In the genomic region with DNA sequence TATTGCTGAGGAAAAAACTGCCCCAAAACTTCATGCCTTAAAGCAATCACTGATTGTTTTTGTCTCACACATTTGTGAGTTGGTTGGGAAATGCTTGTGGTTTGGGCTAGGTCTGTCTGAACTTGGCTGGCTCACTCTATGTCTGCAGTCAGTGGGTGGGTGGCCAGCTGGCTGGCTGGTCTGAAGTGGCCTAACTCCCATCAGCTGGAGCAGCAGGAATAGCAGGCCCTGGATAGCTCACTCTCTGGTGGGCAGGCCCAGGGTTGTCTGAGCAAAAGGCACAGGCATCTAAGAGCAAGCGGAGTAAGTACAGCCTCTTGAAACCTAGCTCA, we compare ENCODE assay signal across 43 cellular contexts. TPM values are rescaled to one million over a fixed set of nuclear protein-coding genes. Genes with fewer than 3 reads are reported as not detected.
DNase-seq lines count a peak whose midpoint lies in the region; ATAC-seq, FAIRE-seq and TF ChIP-seq lines count a peak whose summit lies in the region.
"Had no signal": no experiment of that assay in that cellular context is flagged by ENCODE, and none has a peak within 500 bp of the region (broad histone marks: within the 10 kb centered on the region; RNA-seq: fewer than 3 reads in every experiment).

No MANE protein-coding gene starts in this region.

- H3K9me3 ChIP-seq in MG63, result peaks cover 2% of the 10 kb centered on the region; the same call in 1 of the 2 replicates
- H3K9me3 ChIP-seq in right atrium auricular region, result peaks cover 0 to 14% of the 10 kb centered on the region in 2 donors
- H3K9me3 ChIP-seq in psoas muscle, result peaks cover 8% of the 10 kb centered on the region
- H3K9me3 ChIP-seq in small intestine (ENCODE audit: control insufficient read depth, low read depth), result no peaks in the 10 kb centered on the region

- FAIRE-seq in small intestine (lab: Jason Lieb, UNC), result no peak
- FAIRE-seq: GM12878, kidney, RCC 7860 had no signal

- H3K27me3 Mint-ChIP-seq in natural killer cell (ENCODE audit: low read depth in 2 of 2), result peaks cover 0 to 12% of the 10 kb centered on the region in 2 donors

- H3K4me3 ChIP-seq in MG63 (no peak overlapping the region), right atrium auricular region (no peak overlapping the region), psoas muscle (no peak overlapping the region), small intestine (ENCODE audit: low read depth in 1 of 2, low read length in 2 of 2) (no peak overlapping the region)
- H3K4me3 ChIP-seq: ascending aorta, BLaER1, GM12878, heart right ventricle, lung, sigmoid colon, SJCRH30, upper lobe of left lung had no signal

- H3K9me3 Mint-ChIP-seq in natural killer cell, result peaks cover 4 to 8% of the 10 kb centered on the region in 2 donors

- intact Hi-C loops in psoas muscle (cut with DNase I), result no loop called here
- intact Hi-C loops in natural killer cell (cut with micrococcal nuclease), result no loop called here

- TF ChIP-seq CTCF in right atrium auricular region (IDR thresholded peaks at IDR 0.05), result no peak
- no peak for TF ChIP-seq CTCF in psoas muscle (IDR thresholded peaks at IDR 0.05)
- TF ChIP-seq CTCF in natural killer cell (IDR thresholded peaks at IDR 0.05), result no peak

- no peak overlapping the region for H3K27ac ChIP-seq in right atrium auricular region
- no peak overlapping the region for H3K27ac ChIP-seq in psoas muscle
- no peak overlapping the region for H3K27ac ChIP-seq in small intestine (ENCODE audit: low read depth in 1 of 2, low read length in 1 of 2)
- H3K27ac ChIP-seq: ascending aorta, BLaER1, heart right ventricle, HL-60, sigmoid colon, SJCRH30, upper lobe of left lung, WERI-Rb-1 had no signal

- ATAC-seq in psoas muscle, result peak in 3 of 4 donors; percentile 43 to 69 (median 68)
- ATAC-seq in HG03025 (IDR thresholded peaks at IDR 0.05; ENCODE audit: low FRiP score, unreplicated experiment), result no peak
- ATAC-seq in natural killer cell, result no peak
- ATAC-seq: GM12878; stimulated activated effector memory CD8-positive, alpha-beta T cell treated with anti-CD3 and anti-CD28 coated beads, Interleukin-12 subunit alpha, Interleukin-12 subunit beta, amount 100 ng/mL, for 72 hours had no signal

- no peaks in the 10 kb centered on the region for H3K4me1 ChIP-seq in right atrium auricular region
- no peaks in the 10 kb centered on the region for H3K4me1 ChIP-seq in psoas muscle
- no peaks in the 10 kb centered on the region for H3K4me1 ChIP-seq in small intestine (ENCODE audit: control insufficient read depth in 2 of 2, insufficient read depth in 1 of 2, low read depth in 1 of 2, low read length in 1 of 2)
- H3K4me1 ChIP-seq: ascending aorta, BLaER1, sigmoid colon, upper lobe of left lung had no signal

- peak; percentile 17 for DNase-seq in MG63
- DNase-seq in astrocyte of the hippocampus (ENCODE audit: low read depth, low spot score), result peak; percentile 7
- DNase-seq in right atrium auricular region (ENCODE audit: low spot score), result peak; percentile 62
- DNase-seq in psoas muscle, result peak; percentile 64 to 86
- DNase-seq in NCI-H2171 treated with DMSO at 0.1 percent for 48 hours (lab: John Stamatoyannopoulos, UW), result no peak
- no peak for DNase-seq in small intestine
- no peak for DNase-seq in natural killer cell
- DNase-seq: activated CD4-positive, alpha-beta T cell treated with anti-CD3 and anti-CD28 coated beads for 4 hours; activated CD8-positive, alpha-beta memory T cell treated with anti-CD3 and anti-CD28 coated beads for 24 hours; activated effector memory CD4-positive, alpha-beta T cell treated with Interleukin-2 at 50 U/mL for 16 hours; activated naive CD8-positive, alpha-beta T cell treated with anti-CD3 and anti-CD28 coated beads for 36 hours; central memory CD4-positive, alpha-beta T cell; cortex of kidney; DMS153; effector memory CD4-positive, alpha-beta T cell; erythroblast; foreskin melanocyte; H7; heart right ventricle; KG1; kidney; MM.1S; NCI-H1436 treated with DMSO at 0.1 percent for 48 hours; NCI-H774; sigmoid colon; SJCRH30; stimulated activated CD4-positive, alpha-beta T cell treated with anti-CD3 and anti-CD28 coated beads, Interleukin-15, amount 100 ng/mL, for 24 hours; stimulated activated CD4-positive, alpha-beta T cell treated with anti-CD3 and anti-CD28 coated beads, Interleukin-4, amount 100 ng/mL, for 4 hours; SW 1271; T-helper 9 cell; WERI-Rb-1 had no signal

- peaks cover 6% of the 10 kb centered on the region for H3K36me3 Mint-ChIP-seq in natural killer cell
- H3K36me3 Mint-ChIP-seq: stimulated activated effector memory CD8-positive, alpha-beta T cell treated with anti-CD3 and anti-CD28 coated beads, Interleukin-12 subunit alpha, Interleukin-12 subunit beta, amount 100 ng/mL, for 72 hours had no signal

- no peak overlapping the region for H3K4me3 Mint-ChIP-seq in natural killer cell
- H3K4me3 Mint-ChIP-seq: activated naive CD8-positive, alpha-beta T cell treated with anti-CD3 and anti-CD28 coated beads for 36 hours; stimulated activated effector memory CD8-positive, alpha-beta T cell treated with anti-CD3 and anti-CD28 coated beads, Interleukin-12 subunit alpha, Interleukin-12 subunit beta, amount 100 ng/mL, for 72 hours had no signal

- no peaks in the 10 kb centered on the region for H3K4me1 Mint-ChIP-seq in natural killer cell
- H3K4me1 Mint-ChIP-seq: activated naive CD8-positive, alpha-beta T cell treated with anti-CD3 and anti-CD28 coated beads for 36 hours; stimulated activated effector memory CD8-positive, alpha-beta T cell treated with anti-CD3 and anti-CD28 coated beads, Interleukin-12 subunit alpha, Interleukin-12 subunit beta, amount 100 ng/mL, for 72 hours had no signal

- no peak overlapping the region for H3K27ac Mint-ChIP-seq in natural killer cell
- H3K27ac Mint-ChIP-seq: activated naive CD8-positive, alpha-beta T cell treated with anti-CD3 and anti-CD28 coated beads for 36 hours; stimulated activated effector memory CD8-positive, alpha-beta T cell treated with anti-CD3 and anti-CD28 coated beads, Interleukin-12 subunit alpha, Interleukin-12 subunit beta, amount 100 ng/mL, for 72 hours had no signal

- H3K27me3 ChIP-seq in MG63, result no peaks in the 10 kb centered on the region; the same call in 1 of the 2 replicates
- no peaks in the 10 kb centered on the region for H3K27me3 ChIP-seq in right atrium auricular region
- H3K27me3 ChIP-seq in psoas muscle (ENCODE audit: insufficient read depth in 3 of 3, low read length in 2 of 3), result peaks cover 0 to 6% (median 0%) of the 10 kb centered on the region in 3 donors
- H3K27me3 ChIP-seq in small intestine (ENCODE audit: control insufficient read depth in 2 of 2, insufficient read depth in 2 of 2, low read length in 2 of 2), result no peaks in the 10 kb centered on the region
- H3K27me3 ChIP-seq: ascending aorta, BLaER1, sigmoid colon, SJCRH30, upper lobe of left lung had no signal

- 83 to 93% (median 86%) methylated on average over 1 of the region's 1 CpG for WGBS in psoas muscle, 3 donors
- WGBS in small intestine, 3 donors, result 95 to 100% (median 100%) methylated on average over 1 of the region's 1 CpG

- H3K36me3 ChIP-seq in MG63 (no peaks in the 10 kb centered on the region), right atrium auricular region (no peaks in the 10 kb centered on the region), psoas muscle (ENCODE audit: insufficient read depth in 1 of 2, low read depth in 1 of 2) (no peaks in the 10 kb centered on the region), small intestine (ENCODE audit: control insufficient read depth in 2 of 2, insufficient read depth in 2 of 2, low read length in 2 of 2) (no peaks in the 10 kb centered on the region)
- H3K36me3 ChIP-seq: ascending aorta, BLaER1, heart right ventricle, sigmoid colon, SJCRH30, upper lobe of left lung, WERI-Rb-1 had no signal

RNA-seq across cellular contexts. Expression of gene PRR20G, which starts 37.8 kb away (rescaled TPM):
- not detected in 2 replicates for total RNA-seq in MG63 (2014; rRNA removed; shearing (Covaris generic); ENCODE audit: low replicate concordance)
- not detected for total RNA-seq in right atrium auricular region
- total RNA-seq in psoas muscle, result not detected
- polyA plus RNA-seq in psoas muscle, result not detected
- not detected for polyA plus RNA-seq in small intestine
- total RNA-seq in natural killer cell, result not detected
- total RNA-seq: activated naive CD8-positive, alpha-beta T cell treated with anti-CD3 and anti-CD28 coated beads for 36 hours; ascending aorta; GM12878; H7; heart right ventricle; kidney; lung; mononuclear cell; sigmoid colon; SJCRH30; subcutaneous adipose tissue; upper lobe of left lung had no signal
- polyA plus RNA-seq: GM12878, heart right ventricle, neural cell, sigmoid colon had no signal

Comparison
In these comparisons a context has a peak if more than half of its experiments do, and no peak if none do; other contexts are left out.
1. DNase-seq: peak in MG63 (single experiment), astrocyte of the hippocampus (single experiment), right atrium auricular region (single experiment) and psoas muscle (2 of 2); none in NCI-H2171 treated with DMSO at 0.1 percent for 48 hours (single experiment), small intestine (single experiment) and natural killer cell (single experiment).
2. ATAC-seq: peak in psoas muscle (3 of 4); none in HG03025 (single experiment) and natural killer cell (0 of 3).